ENCODE assay signal across 25 cellular contexts in the genomic region with DNA sequence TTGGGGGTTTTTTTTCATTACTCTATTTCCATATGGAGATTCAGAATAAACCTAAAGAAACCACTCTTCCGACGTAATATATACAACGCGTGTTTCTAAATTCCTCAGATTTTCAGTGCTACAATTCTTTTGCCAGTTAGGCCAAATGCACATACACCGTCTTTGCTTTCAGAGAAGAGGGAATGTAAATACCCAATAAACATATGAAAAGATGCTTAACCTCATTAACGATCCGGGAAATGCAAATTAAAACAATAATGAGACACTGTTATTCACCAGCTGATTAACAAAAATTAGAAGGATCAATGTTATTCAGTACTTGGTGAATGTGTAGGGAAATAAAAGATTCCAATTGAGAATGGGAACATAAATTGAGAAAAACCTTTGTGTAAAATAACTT. TPM values are rescaled to one million over a fixed set of nuclear protein-coding genes. Genes with fewer than 3 reads are reported as not detected.
DNase-seq lines count a peak whose midpoint lies in the region; ATAC-seq and TF ChIP-seq lines count a peak whose summit lies in the region.
"Had no signal": no experiment of that assay in that cellular context is flagged by ENCODE, and none has a peak within 500 bp of the region (broad histone marks: within the 10 kb centered on the region; RNA-seq: fewer than 3 reads in every experiment).

No MANE protein-coding gene starts in this region.

- H3K36me3 ChIP-seq in HUES48 (ENCODE audit: control insufficient read depth, insufficient read depth, low read length) (peaks cover 64% of the 10 kb centered on the region), iPS-20b (ENCODE audit: insufficient read depth, low read depth, low read length) (peaks cover 66% of the 10 kb centered on the region), osteoblast (ENCODE audit: insufficient read depth, low read length) (no peaks in the 10 kb centered on the region)
- H3K36me3 ChIP-seq: BLaER1 had no signal

- no peak for TF ChIP-seq CTCF in osteoblast (IDR thresholded peaks at IDR 0.05; ENCODE audit: extremely low read depth, low read depth, low read length)

- H3K4me3 ChIP-seq in HUES48 (ENCODE audit: low read depth, low read length) (peak overlapping the region; percentile 6), iPS-20b (ENCODE audit: low read length) (peak overlapping the region; percentile 41), osteoblast (ENCODE audit: insufficient read depth, low read length) (no peak overlapping the region)
- H3K4me3 ChIP-seq: BLaER1, K562 had no signal

- H3K9ac ChIP-seq in HUES48 (ENCODE audit: low read depth, low read length) = no peak overlapping the region
- peak overlapping the region; percentile 8; the same call in 1 of the 2 replicates for H3K9ac ChIP-seq in iPS-20b (ENCODE audit: low read depth, low read length)
- H3K9ac ChIP-seq: BLaER1 had no signal

- no peak overlapping the region for H2AFZ ChIP-seq in osteoblast (ENCODE audit: low read length)

- H3K9me3 ChIP-seq in HUES48 (ENCODE audit: control insufficient read depth, insufficient read depth, low read length) (no peaks in the 10 kb centered on the region), iPS-20b (ENCODE audit: insufficient read depth, low read depth, low read length) (no peaks in the 10 kb centered on the region), osteoblast (ENCODE audit: low read depth, low read length) (no peaks in the 10 kb centered on the region)

- H3K79me2 ChIP-seq in osteoblast (ENCODE audit: insufficient read depth, low read length) = no peaks in the 10 kb centered on the region

- no peaks in the 10 kb centered on the region for H4K20me1 ChIP-seq in osteoblast (ENCODE audit: insufficient read depth, low read length)
- H4K20me1 ChIP-seq: BLaER1 had no signal

- H3K27me3 ChIP-seq in HUES48 (ENCODE audit: control insufficient read depth, insufficient read depth, low read length) (no peaks in the 10 kb centered on the region), iPS-20b (ENCODE audit: insufficient read depth, low read length) (no peaks in the 10 kb centered on the region), osteoblast (ENCODE audit: insufficient read depth, low read length) (no peaks in the 10 kb centered on the region)
- H3K27me3 ChIP-seq: BLaER1 had no signal

- peaks cover 60% of the 10 kb centered on the region for H3K4me1 ChIP-seq in HUES48 (ENCODE audit: control insufficient read depth, insufficient read depth, low read length)
- peaks cover 44% of the 10 kb centered on the region for H3K4me1 ChIP-seq in iPS-20b (ENCODE audit: insufficient read depth, low read length)
- no peaks in the 10 kb centered on the region for H3K4me1 ChIP-seq in osteoblast (ENCODE audit: insufficient read depth, low read length)
- H3K4me1 ChIP-seq: BLaER1 had no signal

- ATAC-seq in GM18873 (IDR thresholded peaks at IDR 0.05; ENCODE audit: low FRiP score, unreplicated experiment) = no peak
- ATAC-seq: HCT116, K562, Panc1 had no signal

- DNase-seq in caudate nucleus (lab: John Stamatoyannopoulos, UW) (no peak), GM19238 (ENCODE audit: insufficient read length, low spot score) (no peak), osteoblast (ENCODE audit: insufficient read length, low spot score, missing footprints) (no peak), SKM-1 treated with dmso at 0.1 percent for 144 hours (lab: John Stamatoyannopoulos, UW; ENCODE audit: unreplicated experiment) (no peak)
- DNase-seq: CD4-positive, CD25-positive, alpha-beta regulatory T cell; DMS53; GOT3; Kasumi-1; NCI-H1436; NCI-H187; NCI-H2081 treated with DMSO at 0.1 percent for 48 hours; NCI-H2171; NCI-H226; NCI-H510A; NCI-H69; SHP77 had no signal

- H3K4me2 ChIP-seq in osteoblast (ENCODE audit: insufficient read depth, low read length) = no peak overlapping the region
- H3K4me2 ChIP-seq: BLaER1 had no signal

- H3K27ac ChIP-seq in HUES48 (ENCODE audit: low read depth, low read length) = peak overlapping the region; percentile 85
- H3K27ac ChIP-seq in caudate nucleus (ENCODE audit: low read depth, low read length) = peak overlapping the region; percentile 32
- peak overlapping the region; percentile 35 for H3K27ac ChIP-seq in iPS-20b (ENCODE audit: low read length)
- no peak overlapping the region for H3K27ac ChIP-seq in osteoblast (ENCODE audit: low read depth, low read length)
- H3K27ac ChIP-seq: BLaER1, RWPE1 had no signal

RNA-seq across cellular contexts. Expression of gene FGFR2, which starts 56.8 kb away (rescaled TPM):
- 9.7 and 13.8 TPM in 2 replicates for total RNA-seq in osteoblast
- total RNA-seq: OCI-LY7 had no signal
